In the genomic region with DNA sequence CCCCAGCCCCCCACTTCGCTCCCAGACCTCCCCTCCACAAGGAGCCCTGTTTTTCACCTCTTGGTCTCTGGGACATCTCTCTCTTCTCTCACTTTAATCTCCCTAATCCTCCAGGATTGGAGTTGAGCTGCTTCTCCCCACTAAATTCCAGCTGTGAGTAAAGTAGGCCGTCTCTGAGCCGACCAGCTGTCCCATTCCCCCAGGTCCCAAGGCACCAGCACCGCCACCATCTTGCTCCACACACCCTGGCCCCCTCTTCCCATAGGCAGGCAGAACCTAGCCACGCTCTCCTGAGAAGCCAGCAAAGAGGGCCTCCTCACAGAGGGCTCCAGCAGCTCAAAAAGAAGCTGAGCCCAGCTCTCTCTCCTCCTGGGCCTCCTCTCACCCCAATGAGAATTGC, we compare ENCODE assay signal across 1 cellular context.
TF ChIP-seq lines count a peak whose summit lies in the region.

No MANE protein-coding gene starts in this region.

TF ChIP-seq in IMR-90, 13 proteins besides CTCF, POLR2A, EP300 and RAD21:
- TF ChIP-seq, protein P1, sequence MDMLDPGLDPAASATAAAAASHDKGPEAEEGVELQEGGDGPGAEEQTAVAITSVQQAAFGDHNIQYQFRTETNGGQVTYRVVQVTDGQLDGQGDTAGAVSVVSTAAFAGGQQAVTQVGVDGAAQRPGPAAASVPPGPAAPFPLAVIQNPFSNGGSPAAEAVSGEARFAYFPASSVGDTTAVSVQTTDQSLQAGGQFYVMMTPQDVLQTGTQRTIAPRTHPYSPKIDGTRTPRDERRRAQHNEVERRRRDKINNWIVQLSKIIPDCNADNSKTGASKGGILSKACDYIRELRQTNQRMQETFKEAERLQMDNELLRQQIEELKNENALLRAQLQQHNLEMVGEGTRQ (IDR thresholded peaks at IDR 0.05; ENCODE audit: low read depth, low read length): no peak
- TF ChIP-seq FOS (IDR thresholded peaks at IDR 0.05; ENCODE audit: low read depth, low read length) (no peak), MAFK (IDR thresholded peaks at IDR 0.05; ENCODE audit: low read depth, low read length) (no peak), MXI1 (IDR thresholded peaks at IDR 0.05; ENCODE audit: borderline replicate concordance, low read depth, low read length) (no peak), SMC3 (IDR thresholded peaks at IDR 0.05; ENCODE audit: low read depth, low read length) (no peak)
